ENCODE assay signal across 28 cellular contexts in the genomic region with DNA sequence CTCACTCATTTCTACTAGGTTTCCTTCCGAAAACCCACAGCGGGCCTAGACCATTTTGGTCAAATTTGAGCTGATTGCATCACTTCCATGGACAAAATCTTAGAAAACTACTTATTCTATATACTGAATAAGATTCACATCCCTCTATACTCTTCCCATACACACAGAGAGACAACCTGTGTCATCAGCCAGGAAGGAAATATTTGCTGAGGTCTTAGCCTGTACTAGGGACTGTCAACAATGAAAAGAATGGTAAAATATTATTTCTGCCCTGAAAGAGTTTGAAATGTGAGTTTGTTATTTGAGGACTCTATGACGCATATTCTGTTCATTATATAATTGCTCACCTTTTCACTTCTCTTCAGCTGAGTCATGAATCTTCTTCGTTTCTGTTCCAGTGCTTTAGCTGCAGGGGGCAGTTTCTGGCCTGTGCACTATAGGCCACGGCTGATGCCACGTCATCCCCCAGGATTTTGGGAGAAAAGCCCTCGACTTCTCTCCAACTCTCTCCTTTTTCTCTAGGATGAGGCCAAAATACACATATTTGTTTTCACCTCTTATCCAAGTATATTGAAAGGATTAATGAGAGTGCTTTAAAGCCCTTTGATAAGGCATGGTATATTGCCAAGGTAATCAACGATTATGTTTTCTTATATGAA. TPM values are rescaled to one million over a fixed set of nuclear protein-coding genes. Genes with fewer than 3 reads are reported as not detected.
A peak's percentile ranks its signal among the peaks of the same experiment; 100 is the strongest.
DNase-seq lines count a peak whose midpoint lies in the region; FAIRE-seq and TF ChIP-seq lines count a peak whose summit lies in the region.
"Had no signal": no experiment of that assay in that cellular context is flagged by ENCODE, and none has a peak within 500 bp of the region (broad histone marks: within the 10 kb centered on the region; RNA-seq: fewer than 3 reads in every experiment).

No MANE protein-coding gene starts in this region.

- peaks cover 0 to 10% of the 10 kb centered on the region in 2 donors for H3K9me3 ChIP-seq in breast epithelium
- H3K9me3 ChIP-seq: SK-N-SH, transverse colon had no signal

- peaks cover 7% of the 10 kb centered on the region for H3K9me3 Mint-ChIP-seq in MCF 10A (ENCODE audit: unreplicated experiment)
- H3K9me3 Mint-ChIP-seq: activated naive CD8-positive, alpha-beta T cell treated with anti-CD3 and anti-CD28 coated beads, Interleukin-2, amount 10 ng/mL, durations not matched to agents 7 days and 5 days; stimulated activated naive CD8-positive, alpha-beta T cell treated with anti-CD3 and anti-CD28 coated beads, Interleukin-15, amount 100 ng/mL, for 72 hours had no signal

- no peaks in the 10 kb centered on the region for H3K4me1 ChIP-seq in breast epithelium
- H3K4me1 ChIP-seq: parathyroid adenoma, transverse colon had no signal

- CTCF ChIA-PET in MCF 10A (lab: Yijun Ruan, JAX): interaction anchor here (0.7 to 10.4 kb wide), 5 partner anchors 12 to 146 kb away, joined by 3 to 124 read pairs (median 5); no protein-coding TSS in a partner anchor

- H3K27me3 ChIP-seq in breast epithelium: peaks cover 0 to 28% of the 10 kb centered on the region in 2 donors

- no peak for TF ChIP-seq POLR2A in breast epithelium (IDR thresholded peaks at IDR 0.05)

- H3K27ac ChIP-seq in breast epithelium: no peak overlapping the region
- H3K27ac ChIP-seq: KMS-11, parathyroid adenoma, transverse colon had no signal

- DNase-seq in MCF 10A (ENCODE audit: unreplicated experiment) (peak; percentile 63), breast epithelium (ENCODE audit: low spot score in 2 of 2) (no peak), NCI-H774 (lab: John Stamatoyannopoulos, UW) (peak; percentile 2), astrocyte of the spinal cord (ENCODE audit: low read depth, low spot score) (peak; percentile 35), urothelium cell line (ENCODE audit: low spot score) (peak; percentile 37), GM19239 (ENCODE audit: insufficient read length, low spot score) (no peak), CD1c-positive myeloid dendritic cell (ENCODE audit: extremely low spot score) (no peak), GF-D8 (lab: John Stamatoyannopoulos, UW) (no peak)
- DNase-seq: activated CD4-positive, alpha-beta T cell treated with anti-CD3 and anti-CD28 coated beads for 1 hour; activated naive CD8-positive, alpha-beta T cell treated with anti-CD3 and anti-CD28 coated beads, Interleukin-2, amount 10 ng/mL, durations not matched to agents 7 days and 5 days; C1 segment of cervical spinal cord; dermis blood vessel endothelial cell; DMS 273 treated with DMSO at 0.1 percent for 48 hours; mesendoderm; naive thymus-derived CD8-positive, alpha-beta T cell; NCI-H1092 treated with DMSO at 0.1 percent for 48 hours; NCI-H2081 treated with DMSO at 0.1 percent for 48 hours; NCI-H524 treated with DMSO at 0.1 percent for 48 hours; OCI-M1; SK-N-SH; stimulated activated naive CD8-positive, alpha-beta T cell treated with anti-CD3 and anti-CD28 coated beads, Interleukin-15, amount 100 ng/mL, for 72 hours; T1000; transverse colon had no signal

- FAIRE-seq in urothelium cell line (lab: Jason Lieb, UNC) (no peak), GM19239 (lab: Jason Lieb, UNC) (no peak)
- FAIRE-seq: A204.1, frontal cortex had no signal

- no peaks in the 10 kb centered on the region for H3K36me3 ChIP-seq in breast epithelium
- H3K36me3 ChIP-seq: transverse colon had no signal

- intact Hi-C loops in MCF 10A (cut with micrococcal nuclease): no loop called here
- intact Hi-C loops in breast epithelium (cut with DNase I; ENCODE audit: low total_unique reads): no loop called here

- POLR2A ChIA-PET in MCF 10A (lab: Yijun Ruan, JAX): interaction anchor here (0.6 to 1.3 kb wide), 3 partner anchors 9 to 389 kb away, joined by 3 to 4 read pairs (median 3); no protein-coding TSS in a partner anchor

- H3K27me3 Mint-ChIP-seq in MCF 10A (ENCODE audit: insufficient read depth, unreplicated experiment): no peaks in the 10 kb centered on the region

- BruUV-seq in MCF 10A (replicated peaks; lab: Mats Ljungman, UMichigan): no TSS peak

- H3K27ac Mint-ChIP-seq in MCF 10A (ENCODE audit: low read depth, unreplicated experiment): peak overlapping the region; percentile 72
- H3K27ac Mint-ChIP-seq: activated naive CD8-positive, alpha-beta T cell treated with anti-CD3 and anti-CD28 coated beads, Interleukin-2, amount 10 ng/mL, durations not matched to agents 7 days and 5 days; naive thymus-derived CD8-positive, alpha-beta T cell had no signal

- H3K4me1 Mint-ChIP-seq in MCF 10A (ENCODE audit: insufficient read depth, unreplicated experiment): peaks cover 7% of the 10 kb centered on the region
- H3K4me1 Mint-ChIP-seq: activated naive CD8-positive, alpha-beta T cell treated with anti-CD3 and anti-CD28 coated beads, Interleukin-2, amount 10 ng/mL, durations not matched to agents 7 days and 5 days; naive thymus-derived CD8-positive, alpha-beta T cell; stimulated activated naive CD8-positive, alpha-beta T cell treated with anti-CD3 and anti-CD28 coated beads, Interleukin-15, amount 100 ng/mL, for 72 hours had no signal

- peaks cover 9% of the 10 kb centered on the region for H3K36me3 Mint-ChIP-seq in MCF 10A (ENCODE audit: insufficient read depth, unreplicated experiment)
- H3K36me3 Mint-ChIP-seq: activated naive CD8-positive, alpha-beta T cell treated with anti-CD3 and anti-CD28 coated beads, Interleukin-2, amount 10 ng/mL, durations not matched to agents 7 days and 5 days; naive thymus-derived CD8-positive, alpha-beta T cell had no signal

- in situ Hi-C loops in astrocyte of the spinal cord (cut with HindIII; ENCODE audit: low sequenced_read_pairs): no loop called here

- no peak overlapping the region for H3K4me3 Mint-ChIP-seq in MCF 10A (ENCODE audit: unreplicated experiment)
- H3K4me3 Mint-ChIP-seq: activated naive CD8-positive, alpha-beta T cell treated with anti-CD3 and anti-CD28 coated beads, Interleukin-2, amount 10 ng/mL, durations not matched to agents 7 days and 5 days; naive thymus-derived CD8-positive, alpha-beta T cell; stimulated activated naive CD8-positive, alpha-beta T cell treated with anti-CD3 and anti-CD28 coated beads, Interleukin-15, amount 100 ng/mL, for 72 hours had no signal

- H3K4me3 ChIP-seq in breast epithelium (no peak overlapping the region), astrocyte of the spinal cord (ENCODE audit: low read depth, low read length) (no peak overlapping the region)
- H3K4me3 ChIP-seq: transverse colon had no signal

- no peak for TF ChIP-seq CTCF in MCF 10A (IDR thresholded peaks at IDR 0.05; ENCODE audit: unreplicated experiment)
- TF ChIP-seq CTCF in breast epithelium (IDR thresholded peaks at IDR 0.05): no peak
- TF ChIP-seq CTCF in astrocyte of the spinal cord (IDR thresholded peaks at IDR 0.05; ENCODE audit: low read depth, low read length): no peak

RNA-seq across cellular contexts. Expression of a gene that starts 47.7 kb away (rescaled TPM):
- not detected in 2 replicates for total RNA-seq in MCF 10A (2022)
- total RNA-seq in breast epithelium: not detected
- total RNA-seq: activated naive CD8-positive, alpha-beta T cell treated with anti-CD3 and anti-CD28 coated beads, Interleukin-2, amount 10 ng/mL, durations not matched to agents 7 days and 5 days; dermis blood vessel endothelial cell; epithelial cell of proximal tubule; naive thymus-derived CD8-positive, alpha-beta T cell; transverse colon had no signal

Comparison
In these comparisons a context has a peak if more than half of its experiments do, and no peak if none do; other contexts are left out.
1. DNase-seq: peak in MCF 10A (single experiment), NCI-H774 (single experiment), astrocyte of the spinal cord (single experiment) and urothelium cell line (single experiment); none in breast epithelium (0 of 2), GM19239 (single experiment), CD1c-positive myeloid dendritic cell (single experiment) and GF-D8 (single experiment).